Comparison of ENCODE assay signal across 27 cellular contexts in genomic region chr12:39623919-39624318, GRCh38. TPM values are rescaled to one million over a fixed set of nuclear protein-coding genes. Genes with fewer than 3 reads are reported as not detected.
DNase-seq lines count a peak whose midpoint lies in the region; ATAC-seq and TF ChIP-seq lines count a peak whose summit lies in the region.
"Had no signal": no experiment of that assay in that cellular context is flagged by ENCODE, and none has a peak within 500 bp of the region (broad histone marks: within the 10 kb centered on the region; RNA-seq: fewer than 3 reads in every experiment).

No MANE protein-coding gene starts in this region.

- WGBS in mesenchymal stem cell: no CpG with 5 or more reads among the region's 1 CpG

- no peak overlapping the region for H3K27ac ChIP-seq in mesenchymal stem cell (ENCODE audit: low read length, poor library complexity, severe bottlenecking)
- H3K27ac ChIP-seq: left ventricle myocardium inferior, RWPE1, SK-N-MC, transverse colon, VCaP had no signal

- no peak overlapping the region for H4K91ac ChIP-seq in mesenchymal stem cell (ENCODE audit: low read length)

- H3K27ac Mint-ChIP-seq in activated CD4-positive, alpha-beta memory T cell treated with anti-CD3 and anti-CD28 coated beads for 36 hours: peak overlapping the region; percentile 60
- H3K27ac Mint-ChIP-seq in activated CD4-positive, alpha-beta memory T cell treated with anti-CD3 and anti-CD28 coated beads, Interleukin-2, amount 10 ng/mL, durations not matched to agents 7 days and 5 days: no peak overlapping the region
- peak overlapping the region; percentile 27 for H3K27ac Mint-ChIP-seq in activated naive CD8-positive, alpha-beta T cell treated with anti-CD3 and anti-CD28 coated beads for 36 hours
- H3K27ac Mint-ChIP-seq: activated T-helper 2 cell treated with anti-CD3 and anti-CD28 coated beads, Interferon-gamma antibody, Interleukin-2, Interleukin-4, amounts not matched to agents 10 μg/mL and 5 μg/mL and 100 μg/mL, durations not matched to agents 14 hours and 24 hours and 36 hours; natural killer cell had no signal

- H3K9me3 ChIP-seq in mesenchymal stem cell (ENCODE audit: control insufficient read depth, low read length): no peaks in the 10 kb centered on the region
- H3K9me3 ChIP-seq: left ventricle myocardium inferior, MG63, transverse colon had no signal

- peaks cover 48% of the 10 kb centered on the region for H3K4me1 Mint-ChIP-seq in activated CD4-positive, alpha-beta memory T cell treated with anti-CD3 and anti-CD28 coated beads for 36 hours (ENCODE audit: low read depth)
- peaks cover 46% of the 10 kb centered on the region for H3K4me1 Mint-ChIP-seq in activated CD4-positive, alpha-beta memory T cell treated with anti-CD3 and anti-CD28 coated beads, Interleukin-2, amount 10 ng/mL, durations not matched to agents 7 days and 5 days
- peaks cover 56% of the 10 kb centered on the region for H3K4me1 Mint-ChIP-seq in activated naive CD8-positive, alpha-beta T cell treated with anti-CD3 and anti-CD28 coated beads for 36 hours

- TF ChIP-seq CTCF in GM13977 (IDR thresholded peaks at IDR 0.05; ENCODE audit: extremely low read depth, insufficient read depth, missing control alignments): no peak

- H3K4me2 ChIP-seq in mesenchymal stem cell (ENCODE audit: low read length, poor library complexity, severe bottlenecking): no peak overlapping the region

- H3K23ac ChIP-seq in mesenchymal stem cell (ENCODE audit: low read length in 2 of 2): no peak overlapping the region

- peak overlapping the region; percentile 50 for H3K9ac ChIP-seq in mesenchymal stem cell (ENCODE audit: low read length)

- peaks cover 6% of the 10 kb centered on the region for H3K4me1 ChIP-seq in mesenchymal stem cell (ENCODE audit: control insufficient read depth, insufficient read depth, low read depth, low read length)

- no peaks in the 10 kb centered on the region for H3K27me3 ChIP-seq in mesenchymal stem cell (ENCODE audit: control insufficient read depth in 1 of 2, insufficient read depth in 1 of 2, low read length in 2 of 2)
- H3K27me3 ChIP-seq: MG63, transverse colon had no signal

- no peaks in the 10 kb centered on the region for H3K36me3 Mint-ChIP-seq in activated CD4-positive, alpha-beta memory T cell treated with anti-CD3 and anti-CD28 coated beads for 36 hours
- peaks cover 12% of the 10 kb centered on the region for H3K36me3 Mint-ChIP-seq in activated CD4-positive, alpha-beta memory T cell treated with anti-CD3 and anti-CD28 coated beads, Interleukin-2, amount 10 ng/mL, durations not matched to agents 7 days and 5 days (ENCODE audit: low read depth)
- peaks cover 11% of the 10 kb centered on the region for H3K36me3 Mint-ChIP-seq in activated naive CD8-positive, alpha-beta T cell treated with anti-CD3 and anti-CD28 coated beads for 36 hours
- H3K36me3 Mint-ChIP-seq: natural killer cell had no signal

- no peak overlapping the region for H2BK120ac ChIP-seq in mesenchymal stem cell (ENCODE audit: low read depth, low read length)

- no peak overlapping the region for H2AK5ac ChIP-seq in mesenchymal stem cell (ENCODE audit: low read length, severe bottlenecking)

- no peaks in the 10 kb centered on the region for H3K9me3 Mint-ChIP-seq in activated CD4-positive, alpha-beta memory T cell treated with anti-CD3 and anti-CD28 coated beads for 36 hours
- H3K9me3 Mint-ChIP-seq in activated CD4-positive, alpha-beta memory T cell treated with anti-CD3 and anti-CD28 coated beads, Interleukin-2, amount 10 ng/mL, durations not matched to agents 7 days and 5 days: no peaks in the 10 kb centered on the region
- peaks cover 1% of the 10 kb centered on the region for H3K9me3 Mint-ChIP-seq in activated naive CD8-positive, alpha-beta T cell treated with anti-CD3 and anti-CD28 coated beads for 36 hours
- H3K9me3 Mint-ChIP-seq: CD4-positive, alpha-beta T cell; natural killer cell had no signal

- no peak overlapping the region for H2BK5ac ChIP-seq in mesenchymal stem cell (ENCODE audit: low read depth, low read length, poor library complexity, severe bottlenecking)

- H2BK12ac ChIP-seq in mesenchymal stem cell (ENCODE audit: low read length in 2 of 2): no peak overlapping the region

- in situ Hi-C loops in GM13977 (cut with MboI; ENCODE audit: low pct_unique_long_range_greater_than_20kb, low sequenced_read_pairs, unreplicated experiment): loop anchor here (25.0 kb wide), 1 partner anchor 488 kb away; the partner anchor contains the start of gene SLC2A13
- in situ Hi-C loops in G401 (cut with HindIII; ENCODE audit: low sequenced_read_pairs): no loop called here

- H3K4me3 ChIP-seq in mesenchymal stem cell (ENCODE audit: insufficient read depth in 1 of 2, low read depth in 1 of 2, low read length in 2 of 2): no peak overlapping the region
- H3K4me3 ChIP-seq: left ventricle myocardium inferior, MG63, SK-N-MC, skin epidermis, transverse colon had no signal

- no peak overlapping the region for H2AFZ ChIP-seq in mesenchymal stem cell (ENCODE audit: low read depth, low read length)

- H3K4ac ChIP-seq in mesenchymal stem cell (ENCODE audit: low read depth in 1 of 2, low read length in 2 of 2): no peak overlapping the region

- no peak overlapping the region for H3K14ac ChIP-seq in mesenchymal stem cell (ENCODE audit: low read length in 2 of 2)

- H3K4me3 Mint-ChIP-seq in activated CD4-positive, alpha-beta memory T cell treated with anti-CD3 and anti-CD28 coated beads for 36 hours: no peak overlapping the region
- H3K4me3 Mint-ChIP-seq in activated CD4-positive, alpha-beta memory T cell treated with anti-CD3 and anti-CD28 coated beads, Interleukin-2, amount 10 ng/mL, durations not matched to agents 7 days and 5 days: no peak overlapping the region
- no peak overlapping the region for H3K4me3 Mint-ChIP-seq in activated naive CD8-positive, alpha-beta T cell treated with anti-CD3 and anti-CD28 coated beads for 36 hours
- H3K4me3 Mint-ChIP-seq: CD4-positive, alpha-beta T cell; natural killer cell had no signal

- no peak overlapping the region for H2BK15ac ChIP-seq in mesenchymal stem cell (ENCODE audit: low read depth, poor library complexity, severe bottlenecking)

- H3K27me3 Mint-ChIP-seq in activated CD4-positive, alpha-beta memory T cell treated with anti-CD3 and anti-CD28 coated beads for 36 hours: no peaks in the 10 kb centered on the region
- no peaks in the 10 kb centered on the region for H3K27me3 Mint-ChIP-seq in activated CD4-positive, alpha-beta memory T cell treated with anti-CD3 and anti-CD28 coated beads, Interleukin-2, amount 10 ng/mL, durations not matched to agents 7 days and 5 days
- H3K27me3 Mint-ChIP-seq in activated naive CD8-positive, alpha-beta T cell treated with anti-CD3 and anti-CD28 coated beads for 36 hours: no peaks in the 10 kb centered on the region
- H3K27me3 Mint-ChIP-seq: CD4-positive, alpha-beta T cell had no signal

- no peak for ATAC-seq in HG03175 (IDR thresholded peaks at IDR 0.05; ENCODE audit: unreplicated experiment)
- ATAC-seq: natural killer cell had no signal

- intact Hi-C loops in activated CD4-positive, alpha-beta memory T cell treated with anti-CD3 and anti-CD28 coated beads for 36 hours (cut with micrococcal nuclease): loop anchor here (5.0 to 10.0 kb wide), 2 partner anchors 222 to 719 kb away; partner anchors contain the start of gene CPNE8

- no peak overlapping the region for H4K8ac ChIP-seq in mesenchymal stem cell (ENCODE audit: low read length)

- POLR2A ChIA-PET in activated CD4-positive, alpha-beta memory T cell treated with anti-CD3 and anti-CD28 coated beads for 36 hours (lab: Charles Lee): no interaction called here
- POLR2A ChIA-PET in activated CD4-positive, alpha-beta memory T cell treated with anti-CD3 and anti-CD28 coated beads, Interleukin-2, amount 10 ng/mL, durations not matched to agents 7 days and 5 days (lab: Charles Lee): interaction anchor here (0.6 kb wide), 1 partner anchor 16 kb away, joined by 3 read pairs; no protein-coding TSS in a partner anchor

- no peak overlapping the region for H3K18ac ChIP-seq in mesenchymal stem cell (ENCODE audit: low read depth in 1 of 2, low read length in 2 of 2)

- H3K79me1 ChIP-seq in mesenchymal stem cell (replicated peaks; ENCODE audit: low read length, poor library complexity, severe bottlenecking): no peaks in the 10 kb centered on the region

- H3K36me3 ChIP-seq in mesenchymal stem cell (ENCODE audit: control insufficient read depth in 1 of 2, insufficient read depth in 2 of 2, low read depth in 1 of 2, low read length in 2 of 2): no peaks in the 10 kb centered on the region
- H3K36me3 ChIP-seq: left ventricle myocardium inferior, MG63, transverse colon had no signal

- CTCF ChIA-PET in activated CD4-positive, alpha-beta memory T cell treated with anti-CD3 and anti-CD28 coated beads for 36 hours (lab: Charles Lee): no interaction called here
- CTCF ChIA-PET in activated CD4-positive, alpha-beta memory T cell treated with anti-CD3 and anti-CD28 coated beads, Interleukin-2, amount 10 ng/mL, durations not matched to agents 7 days and 5 days (lab: Charles Lee): no interaction called here

- DNase-seq in activated CD4-positive, alpha-beta memory T cell treated with anti-CD3 and anti-CD28 coated beads for 36 hours: no peak
- DNase-seq in activated CD4-positive, alpha-beta memory T cell treated with anti-CD3 and anti-CD28 coated beads, Interleukin-2, amount 10 ng/mL, durations not matched to agents 7 days and 5 days: no peak
- DNase-seq in GM13977 (ENCODE audit: low spot score): peak; percentile 46
- DNase-seq in activated naive CD8-positive, alpha-beta T cell treated with anti-CD3 and anti-CD28 coated beads for 36 hours: no peak
- peak; percentile 11 for DNase-seq in mesenchymal stem cell
- DNase-seq in ecto neural progenitor cell (ENCODE audit: low spot score): no peak
- no peak for DNase-seq in G401 (ENCODE audit: low spot score)
- DNase-seq: activated CD4-positive, alpha-beta T cell treated with anti-CD3 and anti-CD28 coated beads for 48 hours; CD4-positive, alpha-beta T cell; islet precursor cell; KBM-7; left ventricle myocardium inferior; MG63; natural killer cell; NCI-H1436 treated with DMSO at 0.1 percent for 48 hours; NCI-H2107; NCI-H82; occipital lobe; transverse colon had no signal

RNA-seq across cellular contexts. Expression of gene ABCD2, which starts 4.3 kb away (rescaled TPM):
- total RNA-seq in activated CD4-positive, alpha-beta memory T cell treated with anti-CD3 and anti-CD28 coated beads for 36 hours: 1 to 10 TPM; 4.8 to 5.0 TPM
- total RNA-seq in activated CD4-positive, alpha-beta memory T cell treated with anti-CD3 and anti-CD28 coated beads, Interleukin-2, amount 10 ng/mL, durations not matched to agents 7 days and 5 days: 10 to 100 TPM; 19.6 TPM
- 1 to 10 TPM; 3.1 to 3.6 TPM for total RNA-seq in activated naive CD8-positive, alpha-beta T cell treated with anti-CD3 and anti-CD28 coated beads for 36 hours
- 0.19 TPM for polyA plus RNA-seq in mesenchymal stem cell (2013, experiment 1 of 2)
- 0.26 TPM for polyA plus RNA-seq in mesenchymal stem cell (2013, experiment 2 of 2)
- total RNA-seq in G401 (2014; rRNA removed; shearing (Covaris generic)): not detected in 2 replicates
- total RNA-seq: dermis microvascular lymphatic vessel endothelial cell, glomerular endothelial cell had no signal

Comparison
In these comparisons a context has a peak if more than half of its experiments do, and no peak if none do; other contexts are left out.
1. DNase-seq: peak in GM13977 (single experiment) and mesenchymal stem cell (single experiment); none in activated CD4-positive, alpha-beta memory T cell treated with anti-CD3 and anti-CD28 coated beads for 36 hours (single experiment), activated CD4-positive, alpha-beta memory T cell treated with anti-CD3 and anti-CD28 coated beads, Interleukin-2, amount 10 ng/mL, durations not matched to agents 7 days and 5 days (single experiment), activated naive CD8-positive, alpha-beta T cell treated with anti-CD3 and anti-CD28 coated beads for 36 hours (single experiment), ecto neural progenitor cell (single experiment) and G401 (single experiment).